ENCODE assay signal across 8 cellular contexts in the genomic region with DNA sequence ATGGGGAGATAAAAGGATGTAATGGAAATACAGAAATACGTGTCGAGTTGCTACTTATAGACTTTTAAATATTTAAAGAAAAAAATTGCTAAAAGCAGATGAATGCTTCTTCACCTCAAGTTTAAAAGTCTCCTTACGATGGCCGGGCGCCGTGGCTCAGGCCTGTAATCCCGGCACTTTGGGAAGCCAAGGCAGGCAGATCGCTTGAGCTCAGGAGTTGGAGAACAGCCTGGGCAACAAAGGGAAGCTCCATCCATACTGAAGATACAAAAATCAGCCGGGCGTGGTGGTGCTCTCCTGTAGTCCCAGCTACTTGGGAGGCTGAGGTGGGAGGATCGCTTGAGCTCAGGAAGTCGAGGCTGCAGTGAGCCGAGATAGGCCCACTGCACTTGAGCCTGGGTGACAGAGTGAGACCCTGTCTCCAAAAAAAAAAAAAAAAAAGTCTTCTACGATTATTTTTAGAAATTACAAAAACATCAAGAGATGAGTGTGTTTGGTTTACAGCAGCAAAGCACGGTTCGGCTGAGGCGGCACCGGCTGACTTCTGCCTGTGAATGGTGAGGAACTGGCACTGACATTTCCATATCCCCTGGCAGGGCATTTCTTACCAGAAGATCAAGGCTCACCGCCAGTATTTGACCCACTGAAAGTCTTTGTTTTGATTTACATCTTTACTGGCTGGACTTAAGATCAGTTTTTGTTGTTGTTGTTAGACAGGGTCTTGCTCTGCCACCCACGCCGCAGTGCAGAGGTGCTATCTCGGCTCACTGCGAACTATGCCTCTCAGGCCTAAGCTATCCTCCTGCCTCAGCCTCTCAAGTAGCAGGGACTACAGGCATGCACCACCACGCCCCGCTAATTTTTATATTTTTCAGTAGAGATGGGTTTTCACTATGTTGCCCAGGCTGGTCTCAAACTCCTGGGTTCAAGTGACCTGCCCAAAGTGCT. TPM values are rescaled to one million over a fixed set of nuclear protein-coding genes. Genes with fewer than 3 reads are reported as not detected.
DNase-seq lines count a peak whose midpoint lies in the region; ATAC-seq and TF ChIP-seq lines count a peak whose summit lies in the region.

No MANE protein-coding gene starts in this region.

- H3K36me3 ChIP-seq in cardiac muscle cell: no peaks in the 10 kb centered on the region

- H3K9me3 Mint-ChIP-seq in activated naive CD8-positive, alpha-beta T cell treated with anti-CD3 and anti-CD28 coated beads, Interleukin-2, amount 50 U/mL, for 24 hours: no peaks in the 10 kb centered on the region
- H3K9me3 Mint-ChIP-seq in mesothelial cell of epicardium (no peaks in the 10 kb centered on the region), type B pancreatic cell (no peaks in the 10 kb centered on the region)

- ATAC-seq in left ventricle myocardium superior: no peak
- no peak for ATAC-seq in activated naive CD8-positive, alpha-beta T cell treated with anti-CD3 and anti-CD28 coated beads, Interleukin-2, amount 50 U/mL, for 24 hours

- peak overlapping the region; percentile 65 for H3K27ac ChIP-seq in cardiac muscle cell

- H3K27me3 ChIP-seq in cardiac muscle cell: peaks cover 3% of the 10 kb centered on the region

- H3K4me3 ChIP-seq in cardiac muscle cell: peak overlapping the region; percentile 79

- TF ChIP-seq CTCF in cardiac muscle cell (IDR thresholded peaks at IDR 0.05; ENCODE audit: low read depth, low read length) (no peak), mesothelial cell of epicardium (IDR thresholded peaks at IDR 0.05; ENCODE audit: unreplicated experiment) (no peak), type B pancreatic cell (conservative IDR thresholded peaks at IDR 0.05) (no peak)

- DNase-seq in cardiac muscle cell (ENCODE audit: low read depth in 1 of 2, low spot score in 1 of 2) (no peak), left ventricle myocardium superior (no peak), mesothelial cell of epicardium (ENCODE audit: low spot score in 2 of 2, unreplicated experiment in 2 of 2) (no peak), type B pancreatic cell (ENCODE audit: extremely low spot score, unreplicated experiment) (no peak), NCI-H2107 treated with DMSO at 0.1 percent for 48 hours (lab: John Stamatoyannopoulos, UW; ENCODE audit: unreplicated experiment) (no peak), ecto neural progenitor cell (ENCODE audit: low spot score) (no peak), COLO668 (lab: John Stamatoyannopoulos, UW; ENCODE audit: unreplicated experiment) (no peak)
- no peak for DNase-seq in activated naive CD8-positive, alpha-beta T cell treated with anti-CD3 and anti-CD28 coated beads, Interleukin-2, amount 50 U/mL, for 24 hours

- H3K4me1 ChIP-seq in cardiac muscle cell (ENCODE audit: low read depth): peaks cover 9% of the 10 kb centered on the region

- H3K36me3 Mint-ChIP-seq in activated naive CD8-positive, alpha-beta T cell treated with anti-CD3 and anti-CD28 coated beads, Interleukin-2, amount 50 U/mL, for 24 hours (ENCODE audit: low read depth): no peaks in the 10 kb centered on the region
- peaks cover 3% of the 10 kb centered on the region for H3K36me3 Mint-ChIP-seq in mesothelial cell of epicardium
- no peaks in the 10 kb centered on the region for H3K36me3 Mint-ChIP-seq in type B pancreatic cell

- H3K27me3 Mint-ChIP-seq in activated naive CD8-positive, alpha-beta T cell treated with anti-CD3 and anti-CD28 coated beads, Interleukin-2, amount 50 U/mL, for 24 hours: peaks cover 13% of the 10 kb centered on the region
- H3K27me3 Mint-ChIP-seq in mesothelial cell of epicardium (ENCODE audit: low read depth) (peaks cover 26% of the 10 kb centered on the region), type B pancreatic cell (peaks cover 16% of the 10 kb centered on the region)

- peaks cover 13% of the 10 kb centered on the region for H3K4me1 Mint-ChIP-seq in activated naive CD8-positive, alpha-beta T cell treated with anti-CD3 and anti-CD28 coated beads, Interleukin-2, amount 50 U/mL, for 24 hours
- H3K4me1 Mint-ChIP-seq in mesothelial cell of epicardium (peaks cover 17% of the 10 kb centered on the region), type B pancreatic cell (ENCODE audit: unreplicated experiment) (peaks cover 11% of the 10 kb centered on the region)

- intact Hi-C loops in left ventricle myocardium superior (cut with micrococcal nuclease): no loop called here

- H3K9me3 ChIP-seq in cardiac muscle cell (ENCODE audit: low read depth): no peaks in the 10 kb centered on the region

- no peak overlapping the region for H3K27ac Mint-ChIP-seq in activated naive CD8-positive, alpha-beta T cell treated with anti-CD3 and anti-CD28 coated beads, Interleukin-2, amount 50 U/mL, for 24 hours
- H3K27ac Mint-ChIP-seq in mesothelial cell of epicardium: no peak overlapping the region
- peak overlapping the region; percentile 70 for H3K27ac Mint-ChIP-seq in type B pancreatic cell

- H3K4me3 Mint-ChIP-seq in activated naive CD8-positive, alpha-beta T cell treated with anti-CD3 and anti-CD28 coated beads, Interleukin-2, amount 50 U/mL, for 24 hours: peak overlapping the region; percentile 69
- peak overlapping the region; percentile 70 for H3K4me3 Mint-ChIP-seq in mesothelial cell of epicardium
- peak overlapping the region; percentile 84 for H3K4me3 Mint-ChIP-seq in type B pancreatic cell

RNA-seq across cellular contexts. Expression of gene MTA1, which starts 3.9 kb away (rescaled TPM):
- 136 and 208 TPM in 2 replicates for total RNA-seq in cardiac muscle cell
- 110 and 149 TPM in 2 replicates for polyA plus RNA-seq in cardiac muscle cell
- total RNA-seq in left ventricle myocardium superior: 201 TPM
- total RNA-seq in mesothelial cell of epicardium: 256 to 261 TPM (median 259 TPM) in 3 replicates
- total RNA-seq in type B pancreatic cell (ENCODE audit: low replicate concordance): 113 and 194 TPM in 2 replicates

RNA-seq across cellular contexts. Expression of gene TEX22, which starts 17.4 kb away (rescaled TPM):
- total RNA-seq in cardiac muscle cell (2.5 and 3.7 TPM in 2 replicates), left ventricle myocardium superior (1.6 TPM), mesothelial cell of epicardium (3.5 to 4.8 TPM (median 4.5 TPM) in 3 replicates), type B pancreatic cell (ENCODE audit: low replicate concordance) (0.76 and 4.1 TPM in 2 replicates)
- polyA plus RNA-seq in cardiac muscle cell: 3.0 and 4.1 TPM in 2 replicates

RNA-seq across cellular contexts. Expression of gene CRIP2, which starts 58.9 kb away (rescaled TPM):
- total RNA-seq in cardiac muscle cell (804 and 1,173 TPM in 2 replicates), left ventricle myocardium superior (1,036 TPM), mesothelial cell of epicardium (19.2 to 20.9 TPM (median 19.4 TPM) in 3 replicates), type B pancreatic cell (ENCODE audit: low replicate concordance) (11.2 and 20.3 TPM in 2 replicates)
- polyA plus RNA-seq in cardiac muscle cell: 1,364 and 1,845 TPM in 2 replicates

Comparison
In these comparisons a context has a peak if more than half of its experiments do, and no peak if none do; other contexts are left out.
1. RNA of gene CRIP2, which starts 58.9 kb away (total RNA-seq): 1,036 TPM in left ventricle myocardium superior (single experiment) and 804 to 1,173 TPM in cardiac muscle cell; 11.2 to 20.3 TPM in type B pancreatic cell and 19.2 to 20.9 TPM in mesothelial cell of epicardium; every median in the first group is over 10 times any median in the second.
2. Peak in every context shown above with its lines, with median percentiles within 50 percentile points of each other: H3K4me3 Mint-ChIP-seq.